Comparison of ENCODE assay signal across 10 cellular contexts in the genomic region with DNA sequence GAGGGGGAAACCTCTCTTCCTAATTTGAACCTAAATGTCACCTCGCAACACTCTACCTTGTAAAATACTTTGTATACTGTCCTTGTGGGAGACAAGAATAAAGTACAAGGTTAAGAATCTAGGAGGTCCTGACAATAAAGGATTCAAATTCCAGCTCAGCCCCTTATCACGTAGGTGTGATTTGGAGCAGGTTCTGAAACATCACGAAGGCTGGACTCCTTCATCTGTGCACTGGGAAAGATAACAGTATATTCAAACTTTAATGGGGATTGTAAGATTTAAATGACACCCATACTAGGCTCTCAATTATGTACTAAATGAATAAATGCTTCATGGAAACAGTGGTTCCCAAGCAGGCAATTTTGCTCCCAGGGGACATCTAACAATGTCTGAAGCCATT. TPM values are rescaled to one million over a fixed set of nuclear protein-coding genes. Genes with fewer than 3 reads are reported as not detected.
A peak's percentile ranks its signal among the peaks of the same experiment; 100 is the strongest.
DNase-seq lines count a peak whose midpoint lies in the region; ATAC-seq and TF ChIP-seq lines count a peak whose summit lies in the region.
"Had no signal": no experiment of that assay in that cellular context is flagged by ENCODE, and none has a peak within 500 bp of the region (broad histone marks: within the 10 kb centered on the region; RNA-seq: fewer than 3 reads in every experiment).

No MANE protein-coding gene starts in this region.

- peak overlapping the region; percentile 91 for H3K4me3 Mint-ChIP-seq in activated naive CD4-positive, alpha-beta T cell treated with anti-CD3 and anti-CD28 coated beads, Interleukin-2, amount 10 ng/mL, durations not matched to agents 7 days and 5 days
- peak overlapping the region; percentile 96 for H3K4me3 Mint-ChIP-seq in activated naive CD8-positive, alpha-beta T cell treated with anti-CD3 and anti-CD28 coated beads, Interleukin-2, amount 10 ng/mL, durations not matched to agents 7 days and 5 days

- H3K9me3 ChIP-seq in lower lobe of right lung: no peaks in the 10 kb centered on the region
- H3K9me3 ChIP-seq in transverse colon: no peaks in the 10 kb centered on the region

- no peaks in the 10 kb centered on the region for H3K9me3 Mint-ChIP-seq in activated naive CD4-positive, alpha-beta T cell treated with anti-CD3 and anti-CD28 coated beads, Interleukin-2, amount 10 ng/mL, durations not matched to agents 7 days and 5 days
- no peaks in the 10 kb centered on the region for H3K9me3 Mint-ChIP-seq in activated naive CD8-positive, alpha-beta T cell treated with anti-CD3 and anti-CD28 coated beads, Interleukin-2, amount 10 ng/mL, durations not matched to agents 7 days and 5 days

- intact Hi-C loops in lower lobe of right lung (cut with DNase I) (no loop called here), transverse colon (cut with DNase I; ENCODE audit: low total_unique reads) (no loop called here)

- peaks cover 36% of the 10 kb centered on the region for H3K36me3 Mint-ChIP-seq in activated naive CD4-positive, alpha-beta T cell treated with anti-CD3 and anti-CD28 coated beads, Interleukin-2, amount 10 ng/mL, durations not matched to agents 7 days and 5 days
- H3K36me3 Mint-ChIP-seq in activated naive CD8-positive, alpha-beta T cell treated with anti-CD3 and anti-CD28 coated beads, Interleukin-2, amount 10 ng/mL, durations not matched to agents 7 days and 5 days: peaks cover 14% of the 10 kb centered on the region

- no peak overlapping the region for H3K27ac Mint-ChIP-seq in activated naive CD4-positive, alpha-beta T cell treated with anti-CD3 and anti-CD28 coated beads, Interleukin-2, amount 10 ng/mL, durations not matched to agents 7 days and 5 days
- no peak overlapping the region for H3K27ac Mint-ChIP-seq in activated naive CD8-positive, alpha-beta T cell treated with anti-CD3 and anti-CD28 coated beads, Interleukin-2, amount 10 ng/mL, durations not matched to agents 7 days and 5 days

- H3K27me3 ChIP-seq in lower lobe of right lung (ENCODE audit: low read depth): no peaks in the 10 kb centered on the region
- no peaks in the 10 kb centered on the region for H3K27me3 ChIP-seq in transverse colon

- no peak for TF ChIP-seq EP300 in transverse colon (IDR thresholded peaks at IDR 0.05; ENCODE audit: low read depth)

- in situ Hi-C loops in transverse colon (cut with MboI; ENCODE audit: low pct_ligation_motif_present in 1 of 4, low pct_unique_long_range_greater_than_20kb in 1 of 4, low sequenced_read_pairs in 3 of 4): no loop called here

- H3K4me3 ChIP-seq in lower lobe of right lung (peak overlapping the region; percentile 93), transverse colon (peak overlapping the region in 3 of 4 donors; percentile 80 to 86 (median 83))

- peaks cover 58% of the 10 kb centered on the region for H3K4me1 Mint-ChIP-seq in activated naive CD4-positive, alpha-beta T cell treated with anti-CD3 and anti-CD28 coated beads, Interleukin-2, amount 10 ng/mL, durations not matched to agents 7 days and 5 days
- H3K4me1 Mint-ChIP-seq in activated naive CD8-positive, alpha-beta T cell treated with anti-CD3 and anti-CD28 coated beads, Interleukin-2, amount 10 ng/mL, durations not matched to agents 7 days and 5 days: peaks cover 46% of the 10 kb centered on the region

- H3K4me1 ChIP-seq in lower lobe of right lung (peaks cover 60% of the 10 kb centered on the region), transverse colon (peaks cover 11 to 65% (median 46%) of the 10 kb centered on the region in 4 donors)

- H3K36me3 ChIP-seq in lower lobe of right lung: peaks cover 33% of the 10 kb centered on the region
- H3K36me3 ChIP-seq in transverse colon: peaks cover 0 to 15% (median 5%) of the 10 kb centered on the region in 4 donors

- POLR2A ChIA-PET in activated naive CD8-positive, alpha-beta T cell treated with anti-CD3 and anti-CD28 coated beads, Interleukin-2, amount 10 ng/mL, durations not matched to agents 7 days and 5 days (lab: Charles Lee): interaction anchor here (5.1 kb wide), 1 partner anchor 57 kb away, joined by 36 read pairs; the partner anchor contains the start of gene ZC3H7A

- ATAC-seq in activated naive CD8-positive, alpha-beta T cell treated with anti-CD3 and anti-CD28 coated beads, Interleukin-2, amount 10 ng/mL, durations not matched to agents 7 days and 5 days (ENCODE audit: low read depth): no peak
- ATAC-seq in lower lobe of right lung (no peak), omental fat pad (ENCODE audit: low FRiP score) (no peak)

- TF ChIP-seq POLR2A in transverse colon (IDR thresholded peaks at IDR 0.05): no peak

- CTCF ChIA-PET in activated naive CD4-positive, alpha-beta T cell treated with anti-CD3 and anti-CD28 coated beads, Interleukin-2, amount 10 ng/mL, durations not matched to agents 7 days and 5 days (lab: Charles Lee): no interaction called here

- DNase-seq in activated naive CD4-positive, alpha-beta T cell treated with anti-CD3 and anti-CD28 coated beads, Interleukin-2, amount 10 ng/mL, durations not matched to agents 7 days and 5 days: no peak
- DNase-seq in activated naive CD4-positive, alpha-beta T cell treated with anti-CD3 and anti-CD28 coated beads, Interleukin-2, amount 50 U/mL, for 16 hours: no peak
- DNase-seq in activated naive CD8-positive, alpha-beta T cell treated with anti-CD3 and anti-CD28 coated beads, Interleukin-2, amount 10 ng/mL, durations not matched to agents 7 days and 5 days: no peak
- no peak for DNase-seq in lower lobe of right lung
- DNase-seq in transverse colon: no peak
- no peak for DNase-seq in DMS153 (lab: John Stamatoyannopoulos, UW)
- no peak for DNase-seq in omental fat pad (ENCODE audit: low spot score)
- DNase-seq in stimulated activated CD4-positive, alpha-beta T cell treated with anti-CD3 and anti-CD28 coated beads, Interleukin-2, amount 100 ng/mL, for 24 hours: no peak
- DNase-seq: cortex of kidney, KBM-7 had no signal

- no peaks in the 10 kb centered on the region for H3K27me3 Mint-ChIP-seq in activated naive CD4-positive, alpha-beta T cell treated with anti-CD3 and anti-CD28 coated beads, Interleukin-2, amount 10 ng/mL, durations not matched to agents 7 days and 5 days
- no peaks in the 10 kb centered on the region for H3K27me3 Mint-ChIP-seq in activated naive CD8-positive, alpha-beta T cell treated with anti-CD3 and anti-CD28 coated beads, Interleukin-2, amount 10 ng/mL, durations not matched to agents 7 days and 5 days

- TF ChIP-seq CTCF in lower lobe of right lung (IDR thresholded peaks at IDR 0.05): no peak
- no peak for TF ChIP-seq CTCF in transverse colon (IDR thresholded peaks at IDR 0.05)
- no peak for TF ChIP-seq CTCF in omental fat pad (IDR thresholded peaks at IDR 0.05)

- 32 to 33% methylated on average over 3 of the region's 3 CpGs for WGBS in transverse colon (ENCODE audit: low coverage in 1 of 2), 2 donors

- peak overlapping the region; percentile 99 for H3K27ac ChIP-seq in lower lobe of right lung
- peak overlapping the region; percentile 98 to 100 (median 98) for H3K27ac ChIP-seq in transverse colon

RNA-seq across cellular contexts. Expression of gene TXNDC11, which starts 2.1 kb away (rescaled TPM):
- total RNA-seq in activated naive CD8-positive, alpha-beta T cell treated with anti-CD3 and anti-CD28 coated beads, Interleukin-2, amount 10 ng/mL, durations not matched to agents 7 days and 5 days: 10 to 100 TPM; 30.7 to 38.3 TPM
- 88.2 TPM for total RNA-seq in lower lobe of right lung
- total RNA-seq in transverse colon: 100 to 1,000 TPM in 1 of 4 donors, 10 to 100 TPM in 3; 66.8 to 105 (median 71.1) TPM
- total RNA-seq in omental fat pad: 10 to 100 TPM; 40.2 to 53.0 (median 49.1) TPM

RNA-seq across cellular contexts. Expression of gene ZC3H7A, which starts 56.5 kb away (rescaled TPM):
- 10 to 100 TPM; 73.1 to 82.5 TPM for total RNA-seq in activated naive CD8-positive, alpha-beta T cell treated with anti-CD3 and anti-CD28 coated beads, Interleukin-2, amount 10 ng/mL, durations not matched to agents 7 days and 5 days
- total RNA-seq in lower lobe of right lung (66.3 TPM), transverse colon (10 to 100 TPM; 38.1 to 92.0 (median 63.3) TPM), omental fat pad (10 to 100 TPM; 38.0 to 74.7 (median 53.6) TPM)
